In genomic region chr9:138123086-138123485, GRCh38 we compare ENCODE assay signal across 25 cellular contexts.
"Had no signal": no experiment of that assay in that cellular context is flagged by ENCODE, and none has a peak within 500 bp of the region (broad histone marks: within the 10 kb centered on the region; RNA-seq: fewer than 3 reads in every experiment).

No MANE protein-coding gene starts in this region.

- H3K9me3 Mint-ChIP-seq: dendritic cell treated with granulocyte-macrophage colony-stimulating factor and Interleukin-4, amounts not matched to agents 40 ng/mL and 50 ng/mL, for 4 days; memory B cell; natural killer cell; stimulated activated memory B cell treated with anti-CD40 and anti-IgM and Interleukin-4, amounts not matched to agents 10 μg/mL and 1 μg/mL and 100 μg/mL, for 72 hours had no signal

- H3K36me3 ChIP-seq: colonic mucosa, gastrocnemius medialis, neutrophil, sigmoid colon, thoracic aorta, tibial nerve, upper lobe of left lung had no signal

- H3K4me3 Mint-ChIP-seq: dendritic cell treated with granulocyte-macrophage colony-stimulating factor and Interleukin-4, amounts not matched to agents 40 ng/mL and 50 ng/mL, for 4 days; endodermal cell; memory B cell; natural killer cell; stimulated activated memory B cell treated with anti-CD40 and anti-IgM and Interleukin-4, amounts not matched to agents 10 μg/mL and 1 μg/mL and 100 μg/mL, for 72 hours had no signal

- H3K27ac ChIP-seq: colonic mucosa, epithelial cell of prostate, gastrocnemius medialis, neutrophil, psoas muscle, sigmoid colon, thoracic aorta, tibial nerve, upper lobe of left lung had no signal

- H3K27me3 ChIP-seq: colonic mucosa, gastrocnemius medialis, sigmoid colon, tibial nerve, upper lobe of left lung had no signal

- H3K9me3 ChIP-seq: colonic mucosa, gastrocnemius medialis, neutrophil, psoas muscle, sigmoid colon, thoracic aorta, tibial nerve, upper lobe of left lung had no signal

- DNase-seq: colonic mucosa; effector CD8-positive, alpha-beta T cell; endodermal cell; foreskin fibroblast; gastrocnemius medialis; head of caudate nucleus; kidney glomerular epithelial cell; left colon; left ventricle myocardium superior; natural killer cell; sigmoid colon; stimulated activated CD4-positive, alpha-beta T cell treated with anti-CD3 and anti-CD28 coated beads, Interleukin-4, amount 100 ng/mL, for 4 hours; stimulated activated naive CD8-positive, alpha-beta T cell treated with anti-CD3 and anti-CD28 coated beads, Interleukin-15, Interleukin-2, amounts not matched to agents 100 U/mL and 50 U/mL, for 24 hours had no signal

- H3K4me1 ChIP-seq: colonic mucosa, gastrocnemius medialis, psoas muscle, sigmoid colon, tibial nerve, upper lobe of left lung had no signal

- H3K4me3 ChIP-seq: colonic mucosa, gastrocnemius medialis, lung, psoas muscle, sigmoid colon, thoracic aorta, tibial nerve, upper lobe of left lung had no signal

- H3K4me1 Mint-ChIP-seq: endodermal cell; memory B cell; stimulated activated memory B cell treated with anti-CD40 and anti-IgM and Interleukin-4, amounts not matched to agents 10 μg/mL and 1 μg/mL and 100 μg/mL, for 72 hours had no signal

- H3K36me3 Mint-ChIP-seq: memory B cell; natural killer cell; stimulated activated memory B cell treated with anti-CD40 and anti-IgM and Interleukin-4, amounts not matched to agents 10 μg/mL and 1 μg/mL and 100 μg/mL, for 72 hours had no signal

- H3K27ac Mint-ChIP-seq: dendritic cell treated with granulocyte-macrophage colony-stimulating factor and Interleukin-4, amounts not matched to agents 40 ng/mL and 50 ng/mL, for 4 days; endodermal cell; memory B cell; natural killer cell; stimulated activated memory B cell treated with anti-CD40 and anti-IgM and Interleukin-4, amounts not matched to agents 10 μg/mL and 1 μg/mL and 100 μg/mL, for 72 hours had no signal

- ATAC-seq: esophagus mucosa; gastrocnemius medialis; left colon; left ventricle myocardium superior; natural killer cell; psoas muscle; right cardiac atrium; stimulated activated memory B cell treated with anti-CD40 and anti-IgM and Interleukin-4, amounts not matched to agents 10 μg/mL and 1 μg/mL and 100 μg/mL, for 72 hours; stimulated activated naive CD8-positive, alpha-beta T cell treated with anti-CD3 and anti-CD28 coated beads, Interleukin-15, Interleukin-2, amounts not matched to agents 100 U/mL and 50 U/mL, for 24 hours had no signal
